13 cellular contexts compared by ENCODE assay signal in genomic region chr3:113117511-113118302, GRCh38.
DNase-seq lines count a peak whose midpoint lies in the region; ATAC-seq and TF ChIP-seq lines count a peak whose summit lies in the region.
"Had no signal": no experiment of that assay in that cellular context is flagged by ENCODE, and none has a peak within 500 bp of the region (broad histone marks: within the 10 kb centered on the region; RNA-seq: fewer than 3 reads in every experiment).

No MANE protein-coding gene starts in this region.

- H3K4me1 ChIP-seq in IMR-90 (ENCODE audit: control insufficient read depth, insufficient read depth, low read length) (peaks cover 4% of the 10 kb centered on the region), mucosa of rectum (ENCODE audit: control insufficient read depth in 2 of 2, insufficient read depth in 2 of 2, low read length in 2 of 2) (no peaks in the 10 kb centered on the region)

- no peak overlapping the region for H2BK120ac ChIP-seq in IMR-90 (ENCODE audit: low read depth, low read length)

- peak overlapping the region; percentile 11; the same call in 1 of the 2 replicates for H2BK20ac ChIP-seq in IMR-90 (ENCODE audit: low read depth, low read length)

- peak overlapping the region; percentile 26 to 31; a peak in 2 of 4 replicates for H4K8ac ChIP-seq in IMR-90 (ENCODE audit: low read depth in 2 of 2, low read length in 2 of 2)

- H4K5ac ChIP-seq in IMR-90 (ENCODE audit: low read depth, low read length) = peak overlapping the region; percentile 51

- CTCF ChIA-PET in AG04450 (lab: Charles Lee) = no interaction called here
- CTCF ChIA-PET in IMR-90 (lab: Yijun Ruan, JAX) = no interaction called here

- no TSS peak for BruUV-seq in IMR-90 (replicated peaks; lab: Mats Ljungman, UMichigan)

- POLR2A ChIA-PET in AG04450 (lab: Yijun Ruan, JAX) = no interaction called here
- POLR2A ChIA-PET in IMR-90 (lab: Charles Lee; ENCODE audit: unreplicated experiment) = no interaction called here

- H3K4me2 ChIP-seq in IMR-90 (ENCODE audit: low read depth, low read length) = no peak overlapping the region

- intact Hi-C loops in IMR-90 (cut with micrococcal nuclease) = no loop called here

- peak overlapping the region; percentile 55; the same call in 1 of the 3 replicates for H2BK15ac ChIP-seq in IMR-90 (ENCODE audit: low read depth, low read length)

- no peak overlapping the region for H2AK9ac ChIP-seq in IMR-90 (replicated peaks; ENCODE audit: low read depth, low read length, poor library complexity)

- no peak for TF ChIP-seq CTCF in AG04450 (IDR thresholded peaks at IDR 0.05; ENCODE audit: low read depth, low read length)
- no peak for TF ChIP-seq CTCF in IMR-90 (conservative IDR thresholded peaks at IDR 0.05; ENCODE audit: low read depth, low read length)

- H3K4me3 ChIP-seq in AG04450 (ENCODE audit: low read depth, low read length) (no peak overlapping the region), IMR-90 (ENCODE audit: insufficient read depth, low read depth, low read length) (no peak overlapping the region), mucosa of rectum (ENCODE audit: low read length in 2 of 2) (no peak overlapping the region)

- H2BK5ac ChIP-seq in IMR-90 (ENCODE audit: low read depth, low read length, poor library complexity, severe bottlenecking) = no peak overlapping the region

- WGBS in IMR-90 (ENCODE audit: extremely low coverage in 2 of 2, insufficient read length in 1 of 2), 2 experiments = no CpG with 5 or more reads among the region's 1 CpG

- in situ Hi-C loops in IMR-90 (cut with MboI; ENCODE audit: low sequenced_read_pairs) = no loop called here

- H2AFZ ChIP-seq in IMR-90 (replicated peaks; ENCODE audit: low read length, poor library complexity) = no peak overlapping the region

- H4K20me1 ChIP-seq in IMR-90 (ENCODE audit: insufficient read depth, low read length) = no peaks in the 10 kb centered on the region

- no peaks in the 10 kb centered on the region for H3K9me3 ChIP-seq in AG04450 (ENCODE audit: control insufficient read depth, insufficient read depth, low read length)
- H3K9me3 ChIP-seq in IMR-90 (ENCODE audit: control insufficient read depth, insufficient read depth, low read length) = no peaks in the 10 kb centered on the region
- H3K9me3 ChIP-seq in mucosa of rectum (ENCODE audit: control insufficient read depth in 2 of 2, low read length in 2 of 2) = no peaks in the 10 kb centered on the region

- H3K27ac ChIP-seq in AG04450 (ENCODE audit: low read depth, low read length) (peak overlapping the region; percentile 55), IMR-90 (ENCODE audit: insufficient read depth, low read length) (peak overlapping the region; percentile 39; the same call in 1 of the 2 replicates), mucosa of rectum (ENCODE audit: low read depth in 2 of 2, low read length in 2 of 2) (peak overlapping the region; percentile 2 to 13)
- H3K27ac ChIP-seq: C4-2B had no signal

- dilution Hi-C loops in IMR-90 (cut with HindIII; ENCODE audit: low sequenced_read_pairs, unreplicated experiment) = no loop called here

- H3K9me1 ChIP-seq in IMR-90 (ENCODE audit: insufficient read depth, low read length) = no peaks in the 10 kb centered on the region

- no peak for TF ChIP-seq RAD21 in IMR-90 (IDR thresholded peaks at IDR 0.05; ENCODE audit: low read length)

- peak overlapping the region; percentile 61 for H3K18ac ChIP-seq in IMR-90 (ENCODE audit: low read depth, low read length)

- no peak overlapping the region for H2AK5ac ChIP-seq in IMR-90 (ENCODE audit: low read depth, low read length)

- no peaks in the 10 kb centered on the region for H3K27me3 ChIP-seq in AG04450 (ENCODE audit: control insufficient read depth, insufficient read depth, low read length)
- H3K27me3 ChIP-seq in IMR-90 (ENCODE audit: control insufficient read depth, insufficient read depth, low read length) = no peaks in the 10 kb centered on the region; the same call in 1 of the 2 replicates
- H3K27me3 ChIP-seq in mucosa of rectum (ENCODE audit: control insufficient read depth in 2 of 2, insufficient read depth in 2 of 2, low read length in 2 of 2) = no peaks in the 10 kb centered on the region

- no peak for TF ChIP-seq POLR2A in IMR-90 (IDR thresholded peaks at IDR 0.05; ENCODE audit: low read depth, low read length)

- 0 out of 2 replicates have a peak overlapping the region, but pooled peaks have one; percentile 22 for H3K14ac ChIP-seq in IMR-90 (replicated peaks; ENCODE audit: low read depth, low read length)

- no peak overlapping the region for H4K91ac ChIP-seq in IMR-90 (ENCODE audit: insufficient read depth, low read depth, low read length)

- H3K9ac ChIP-seq in IMR-90 (ENCODE audit: low read depth, low read length) = no peak overlapping the region
- no peak overlapping the region for H3K9ac ChIP-seq in mucosa of rectum (ENCODE audit: low read depth in 1 of 2, low read length in 2 of 2)

- no peak overlapping the region for H3K23ac ChIP-seq in IMR-90 (ENCODE audit: low read depth, low read length)

- H3K56ac ChIP-seq in IMR-90 (ENCODE audit: extremely low read depth, insufficient read depth, low read length) = no peak overlapping the region

- ATAC-seq in IMR-90 (ENCODE audit: low read depth) (peak; percentile 80), HG03457 (IDR thresholded peaks at IDR 0.05; ENCODE audit: unreplicated experiment) (no peak), GM18868 (IDR thresholded peaks at IDR 0.05; ENCODE audit: unreplicated experiment) (no peak)

- no peaks in the 10 kb centered on the region for H3K36me3 ChIP-seq in IMR-90 (ENCODE audit: control insufficient read depth, insufficient read depth, low read length)
- H3K36me3 ChIP-seq in mucosa of rectum (ENCODE audit: control insufficient read depth in 2 of 2, insufficient read depth in 2 of 2, low read length in 2 of 2) = no peaks in the 10 kb centered on the region

- 0 out of 2 replicates have a peak overlapping the region, but pooled peaks have one; percentile 24 for H3K4ac ChIP-seq in IMR-90 (ENCODE audit: low read depth, low read length)

- no peaks in the 10 kb centered on the region for H3K79me1 ChIP-seq in IMR-90 (ENCODE audit: low read depth in 1 of 2, low read length in 2 of 2)

- DNase-seq in AG04450 (ENCODE audit: low read depth, low spot score) (peak; percentile 63), IMR-90 (peak; percentile 90), dedifferentiated amniotic fluid mesenchymal stem cell (ENCODE audit: extremely low spot score) (peak; percentile 70)
- DNase-seq in activated naive CD4-positive, alpha-beta T cell treated with anti-CD3 and anti-CD28 coated beads, Interleukin-2, amount 50 U/mL, for 16 hours = no peak
- DNase-seq in activated CD4-positive, CD25-positive, alpha-beta regulatory T cell treated with anti-CD3 and anti-CD28 coated beads, Interleukin-2, amount 50 U/mL, for 72 hours = no peak
- DNase-seq: activated CD4-positive, alpha-beta T cell treated with anti-CD3 and anti-CD28 coated beads, Interleukin-2, amount 50 U/mL, for 1 hour; activated naive CD8-positive, alpha-beta T cell treated with anti-CD3 and anti-CD28 coated beads, Interleukin-2, amount 10 ng/mL, durations not matched to agents 7 days and 5 days; foreskin melanocyte; NCI-H2081 had no signal

TF ChIP-seq in IMR-90, 13 proteins besides CTCF, POLR2A, EP300 and RAD21:
- no peak for TF ChIP-seq ELK1 (IDR thresholded peaks at IDR 0.05; ENCODE audit: borderline replicate concordance, low read depth, low read length)
- TF ChIP-seq CEBPB (IDR thresholded peaks at IDR 0.05; ENCODE audit: low read depth, low read length) = 0 out of 2 replicates have a peak, but pooled peaks have one; percentile 8

Comparison
In these comparisons a context has a peak if more than half of its experiments do, and no peak if none do; other contexts are left out.
1. DNase-seq: peak in AG04450 (single experiment), IMR-90 (single experiment) and dedifferentiated amniotic fluid mesenchymal stem cell (single experiment); none in activated naive CD4-positive, alpha-beta T cell treated with anti-CD3 and anti-CD28 coated beads, Interleukin-2, amount 50 U/mL, for 16 hours (single experiment) and activated CD4-positive, CD25-positive, alpha-beta regulatory T cell treated with anti-CD3 and anti-CD28 coated beads, Interleukin-2, amount 50 U/mL, for 72 hours (single experiment).
2. Peak in every context shown above with its lines, with median percentiles within 50 percentile points of each other: H3K27ac ChIP-seq.